9 cellular contexts compared by ENCODE assay signal in the genomic region with DNA sequence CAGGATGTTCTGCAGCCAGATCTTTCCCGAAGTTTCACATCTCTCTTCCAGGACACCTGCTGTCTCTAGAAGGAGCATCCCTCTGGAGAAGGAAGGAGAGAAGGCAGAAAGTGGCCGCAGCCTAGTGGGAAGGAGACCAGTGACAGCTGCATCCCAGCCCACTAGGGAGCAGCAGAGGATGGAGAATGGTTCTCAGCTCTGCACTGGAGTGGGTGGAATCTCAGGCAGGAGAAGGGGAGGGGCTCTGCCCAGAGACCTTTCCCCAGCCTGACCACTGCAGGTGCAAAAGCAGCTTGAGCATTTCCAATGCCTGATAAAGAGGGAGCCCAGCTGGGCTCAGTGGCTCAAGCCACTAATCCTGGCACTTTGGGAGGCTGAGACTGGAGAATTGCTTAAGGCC. TPM values are rescaled to one million over a fixed set of nuclear protein-coding genes. Genes with fewer than 3 reads are reported as not detected.
DNase-seq lines count a peak whose midpoint lies in the region; ATAC-seq, FAIRE-seq and TF ChIP-seq lines count a peak whose summit lies in the region.
"Had no signal": no experiment of that assay in that cellular context is flagged by ENCODE, and none has a peak within 500 bp of the region (broad histone marks: within the 10 kb centered on the region; RNA-seq: fewer than 3 reads in every experiment).

No MANE protein-coding gene starts in this region.

- H3K4me1 ChIP-seq in mammary epithelial cell (ENCODE audit: insufficient read depth, low read length), result peaks cover 20% of the 10 kb centered on the region

- H3K9me3 ChIP-seq in mammary epithelial cell (replicated peaks; ENCODE audit: insufficient read depth, low read length), result no peaks in the 10 kb centered on the region
- H3K9me3 ChIP-seq: vagina had no signal

- dilution Hi-C loops in mammary epithelial cell (cut with HindIII; ENCODE audit: low sequenced_read_pairs), result no loop called here

- in situ Hi-C loops in mammary epithelial cell (cut with MboI; ENCODE audit: low sequenced_read_pairs in 2 of 2), result loop anchor here (5.0 to 25.0 kb wide), 2 partner anchors 225 to 320 kb away; no protein-coding TSS in a partner anchor

- no peak overlapping the region for H3K4me3 ChIP-seq in mammary epithelial cell (replicated peaks in 1 of 3; ENCODE audit: insufficient read depth in 1 of 3, low read depth in 2 of 3, low read length in 3 of 3)
- H3K4me3 ChIP-seq: vagina had no signal

- H3K4me2 ChIP-seq in mammary epithelial cell (ENCODE audit: insufficient read depth, low read depth, low read length), result no peak overlapping the region

- DNase-seq in COR-L47 (lab: John Stamatoyannopoulos, UW) (peak; percentile 81), HTR-8/SVneo (ENCODE audit: insufficient read length, low spot score) (peak; percentile 85), NCI-H774 (lab: John Stamatoyannopoulos, UW) (peak; percentile 39), mammary epithelial cell (peak; percentile 24), kidney tubule cell (ENCODE audit: low spot score) (peak; percentile 58)
- DNase-seq in activated CD8-positive, alpha-beta memory T cell treated with anti-CD3 and anti-CD28 coated beads for 24 hours, result no peak
- no peak for DNase-seq in activated CD4-positive, alpha-beta T cell treated with anti-CD3 and anti-CD28 coated beads for 48 hours

- WGBS in mammary epithelial cell (ENCODE audit: low coverage, missing lambda C conversion rate), result 20% methylated on average over 1 of the region's 2 CpGs

- intact Hi-C loops in mammary epithelial cell (cut with micrococcal nuclease), result loop anchor here (1.0 to 10.0 kb wide), 5 partner anchors 61 to 677 kb away; a partner anchor contains a TSS

- no peaks in the 10 kb centered on the region for H3K36me3 ChIP-seq in mammary epithelial cell (ENCODE audit: insufficient read depth, low read length)
- H3K36me3 ChIP-seq: vagina had no signal

- H3K27ac ChIP-seq in mammary epithelial cell (ENCODE audit: insufficient read depth, low read depth, low read length), result no peak overlapping the region
- H3K27ac ChIP-seq: vagina had no signal

- no peak overlapping the region for H3K9ac ChIP-seq in mammary epithelial cell (ENCODE audit: insufficient read depth, low read length)

- H3K79me2 ChIP-seq in mammary epithelial cell (ENCODE audit: insufficient read depth, low read length), result no peaks in the 10 kb centered on the region

- no TSS peak for BruUV-seq in mammary epithelial cell (replicated peaks; lab: Mats Ljungman, UMichigan)

- FAIRE-seq in HTR-8/SVneo (lab: Jason Lieb, UNC), result no peak

- ATAC-seq in GM21825 (IDR thresholded peaks at IDR 0.05; ENCODE audit: unreplicated experiment), result no peak

- H2AFZ ChIP-seq in mammary epithelial cell (ENCODE audit: low read depth, low read length), result no peak overlapping the region

- CTCF ChIA-PET in mammary epithelial cell (lab: Charles Lee; ENCODE audit: low non-redundant PET), result no interaction called here

- H4K20me1 ChIP-seq in mammary epithelial cell (ENCODE audit: insufficient read depth, low read length), result no peaks in the 10 kb centered on the region

- peak; percentile 71 to 77 for TF ChIP-seq CTCF in mammary epithelial cell (conservative IDR thresholded peaks at IDR 0.05 in 1 of 2, IDR thresholded peaks at IDR 0.05 in 1 of 2; ENCODE audit: extremely low read depth in 1 of 2, insufficient read depth in 1 of 2, low read depth in 1 of 2, low read length in 2 of 2)

- H3K27me3 ChIP-seq in mammary epithelial cell (ENCODE audit: insufficient read depth, low read length), result no peaks in the 10 kb centered on the region
- H3K27me3 ChIP-seq: vagina had no signal

RNA-seq across cellular contexts. Expression of a gene that starts 32.3 kb away (rescaled TPM):
- not detected for total RNA-seq in mammary epithelial cell
- polyA plus RNA-seq in mammary epithelial cell, result not detected
- polyA minus RNA-seq in mammary epithelial cell, result not detected
- total RNA-seq: vagina had no signal

Comparison
In these comparisons a context has a peak if more than half of its experiments do, and no peak if none do; other contexts are left out.
1. DNase-seq: peak in COR-L47 (single experiment), HTR-8/SVneo (single experiment), NCI-H774 (single experiment), mammary epithelial cell (single experiment) and kidney tubule cell (single experiment); none in activated CD8-positive, alpha-beta memory T cell treated with anti-CD3 and anti-CD28 coated beads for 24 hours (single experiment) and activated CD4-positive, alpha-beta T cell treated with anti-CD3 and anti-CD28 coated beads for 48 hours (single experiment).